In genomic region chr4:88964450-88964849, GRCh38 we compare ENCODE assay signal across 12 cellular contexts.
DNase-seq lines count a peak whose midpoint lies in the region; ATAC-seq and TF ChIP-seq lines count a peak whose summit lies in the region.
"Had no signal": no experiment of that assay in that cellular context is flagged by ENCODE, and none has a peak within 500 bp of the region (broad histone marks: within the 10 kb centered on the region; RNA-seq: fewer than 3 reads in every experiment).

No MANE protein-coding gene starts in this region.

- H3K4me3 ChIP-seq in fibroblast of mammary gland (ENCODE audit: control insufficient read depth, low read depth, low read length) (no peak overlapping the region), H7 (ENCODE audit: insufficient read depth, low read depth, low read length) (no peak overlapping the region), SJCRH30 (no peak overlapping the region)
- H3K4me3 ChIP-seq: right atrium auricular region had no signal

- no peaks in the 10 kb centered on the region for H3K9me3 ChIP-seq in SJCRH30 (replicated peaks)
- H3K9me3 ChIP-seq: right atrium auricular region had no signal

- peaks cover 0 to under 1% (median 0%) of the 10 kb centered on the region in 7 donors for H3K9me3 Mint-ChIP-seq in CD14-positive monocyte

- no peaks in the 10 kb centered on the region for H3K4me1 ChIP-seq in SJCRH30
- H3K4me1 ChIP-seq: right atrium auricular region had no signal

- H3K27ac Mint-ChIP-seq in CD14-positive monocyte: peak overlapping the region in 5 of 7 donors; percentile 36 to 84 (median 57)

- H3K27me3 Mint-ChIP-seq in CD14-positive monocyte (ENCODE audit: low read depth in 3 of 3): no peaks in the 10 kb centered on the region

- H3K4me1 Mint-ChIP-seq in CD14-positive monocyte: peaks cover 44% of the 10 kb centered on the region

- H3K27me3 ChIP-seq in H7 (ENCODE audit: control insufficient read depth, insufficient read depth, low read length): no peaks in the 10 kb centered on the region
- no peaks in the 10 kb centered on the region for H3K27me3 ChIP-seq in SJCRH30
- H3K27me3 ChIP-seq: right atrium auricular region had no signal

- TF ChIP-seq CTCF in CD14-positive monocyte (IDR thresholded peaks at IDR 0.05): no peak
- TF ChIP-seq CTCF in fibroblast of mammary gland (conservative IDR thresholded peaks at IDR 0.05; ENCODE audit: control insufficient read depth, insufficient read depth, low read depth, low read length): no peak

- DNase-seq in CD14-positive monocyte (ENCODE audit: low spot score): no peak
- DNase-seq in MV-4-11 (lab: John Stamatoyannopoulos, UW): peak; percentile 6
- DNase-seq in fibroblast of mammary gland (ENCODE audit: low read depth): peak; percentile 80
- no peak for DNase-seq in H7
- no peak for DNase-seq in SJCRH30
- no peak for DNase-seq in caudate nucleus (lab: John Stamatoyannopoulos, UW)
- DNase-seq: effector CD4-positive, alpha-beta T cell; left ventricle myocardium superior; SW 1271 had no signal

- no peak overlapping the region for H3K27ac ChIP-seq in SJCRH30
- no peak overlapping the region for H3K27ac ChIP-seq in caudate nucleus (ENCODE audit: low read depth, low read length)
- H3K27ac ChIP-seq: right atrium auricular region had no signal

- H3K36me3 ChIP-seq in H7 (replicated peaks; ENCODE audit: control insufficient read depth, insufficient read depth, low read length) (no peaks in the 10 kb centered on the region), SJCRH30 (no peaks in the 10 kb centered on the region)
- H3K36me3 ChIP-seq: right atrium auricular region had no signal

- intact Hi-C loops in CD14-positive monocyte (cut with micrococcal nuclease): loop anchor here in 1 of 2 donors (10.0 kb wide), 1 partner anchor 140 kb away; no protein-coding TSS in a partner anchor

- H3K4me3 Mint-ChIP-seq in CD14-positive monocyte: no peak overlapping the region

- peaks cover 0 to under 1% of the 10 kb centered on the region in 2 donors for H3K36me3 Mint-ChIP-seq in CD14-positive monocyte

- ATAC-seq in GM18868 (IDR thresholded peaks at IDR 0.05; ENCODE audit: unreplicated experiment) (peak; percentile 72), GM18519 (IDR thresholded peaks at IDR 0.05; ENCODE audit: low FRiP score, unreplicated experiment) (no peak)
- ATAC-seq: left ventricle myocardium superior had no signal

Comparison
In these comparisons a context has a peak if more than half of its experiments do, and no peak if none do; other contexts are left out.
1. DNase-seq: peak in MV-4-11 (single experiment) and fibroblast of mammary gland (single experiment); none in CD14-positive monocyte (single experiment), H7 (single experiment), SJCRH30 (0 of 2) and caudate nucleus (0 of 61).